Comparison of ENCODE assay signal across 18 cellular contexts in the genomic region with DNA sequence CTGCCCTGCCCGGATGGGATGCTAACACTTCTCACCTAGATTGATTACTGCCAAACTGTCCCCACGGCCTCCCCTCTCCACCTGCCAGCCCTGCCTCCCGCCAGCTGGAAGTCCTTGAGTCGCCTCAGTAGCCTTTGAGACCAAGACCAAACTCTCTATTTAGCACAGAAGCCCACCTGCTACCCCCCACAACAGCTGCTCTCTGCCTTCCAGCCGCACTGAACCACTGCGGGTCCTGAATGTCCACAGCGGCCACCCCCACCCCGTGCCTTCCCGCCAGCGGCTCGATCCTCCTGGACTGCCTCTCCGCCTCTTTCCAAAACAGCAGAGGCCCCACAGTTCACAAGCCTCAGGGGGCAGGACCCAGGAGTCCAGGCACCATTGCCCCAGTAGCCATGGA. TPM values are rescaled to one million over a fixed set of nuclear protein-coding genes. Genes with fewer than 3 reads are reported as not detected.
"Had no signal": no experiment of that assay in that cellular context is flagged by ENCODE, and none has a peak within 500 bp of the region (broad histone marks: within the 10 kb centered on the region; RNA-seq: fewer than 3 reads in every experiment).

No MANE protein-coding gene starts in this region.

- H3K27me3 ChIP-seq: adrenal gland had no signal

- H3K27ac Mint-ChIP-seq: activated T-cell treated with anti-CD3 and anti-CD28 coated beads, Interleukin-2, amount 50 U/mL, for 72 hours; T-helper 17 cell had no signal

- H3K9me3 ChIP-seq: adrenal gland, breast epithelium, thoracic aorta had no signal

- DNase-seq: activated CD4-positive, alpha-beta T cell treated with anti-CD3 and anti-CD28 coated beads for 1 hour; activated CD8-positive, alpha-beta memory T cell treated with anti-CD3 and anti-CD28 coated beads for 24 hours; activated effector memory CD4-positive, alpha-beta T cell treated with anti-CD3 and anti-CD28 coated beads, Interleukin-2, amount 50 U/mL, for 16 hours; activated T-cell treated with anti-CD3 and anti-CD28 coated beads, Interleukin-2, amount 50 U/mL, for 72 hours; adrenal gland; retina; T-helper 17 cell had no signal

- H3K36me3 ChIP-seq: adrenal gland, breast epithelium, thoracic aorta had no signal

- H3K9me3 Mint-ChIP-seq: activated naive CD4-positive, alpha-beta T cell treated with anti-CD3 and anti-CD28 coated beads, Interleukin-2, amount 50 U/mL, for 72 hours; activated T-cell treated with anti-CD3 and anti-CD28 coated beads, Interleukin-2, amount 50 U/mL, for 72 hours had no signal

- H3K4me3 ChIP-seq: adrenal gland, breast epithelium, coronary artery, thoracic aorta had no signal

- H3K27ac ChIP-seq: adrenal gland, breast epithelium, coronary artery, thoracic aorta, VCaP had no signal

- H3K4me3 Mint-ChIP-seq: activated T-cell treated with anti-CD3 and anti-CD28 coated beads, Interleukin-2, amount 50 U/mL, for 72 hours; T-helper 17 cell had no signal

- H3K4me1 ChIP-seq: adrenal gland, breast epithelium had no signal

- H3K36me3 Mint-ChIP-seq: activated naive CD4-positive, alpha-beta T cell treated with anti-CD3 and anti-CD28 coated beads, Interleukin-2, amount 50 U/mL, for 72 hours had no signal

- ATAC-seq: activated naive CD4-positive, alpha-beta T cell treated with anti-CD3 and anti-CD28 coated beads, Interleukin-2, amount 50 U/mL, for 72 hours; activated T-cell treated with anti-CD3 and anti-CD28 coated beads, Interleukin-2, amount 50 U/mL, for 72 hours; T-helper 17 cell had no signal

RNA-seq across cellular contexts. Expression of gene FKBP6, which starts 39.0 kb away (rescaled TPM):
- total RNA-seq: activated naive CD4-positive, alpha-beta T cell treated with anti-CD3 and anti-CD28 coated beads, Interleukin-2, amount 50 U/mL, for 72 hours; activated T-cell treated with anti-CD3 and anti-CD28 coated beads, Interleukin-2, amount 50 U/mL, for 72 hours; astrocyte; breast epithelium; frontal cortex; lung microvascular endothelial cell; T-helper 17 cell; thoracic aorta; ureter had no signal
- polyA plus RNA-seq: esophagus, keratinocyte had no signal

RNA-seq across cellular contexts. Expression of gene TRIM50, which starts 39.1 kb away (rescaled TPM):
- total RNA-seq: activated T-cell treated with anti-CD3 and anti-CD28 coated beads, Interleukin-2, amount 50 U/mL, for 72 hours; astrocyte; frontal cortex; lung microvascular endothelial cell; T-helper 17 cell; ureter had no signal
- polyA plus RNA-seq: keratinocyte had no signal
